1 cellular context compared by ENCODE assay signal in the genomic region with DNA sequence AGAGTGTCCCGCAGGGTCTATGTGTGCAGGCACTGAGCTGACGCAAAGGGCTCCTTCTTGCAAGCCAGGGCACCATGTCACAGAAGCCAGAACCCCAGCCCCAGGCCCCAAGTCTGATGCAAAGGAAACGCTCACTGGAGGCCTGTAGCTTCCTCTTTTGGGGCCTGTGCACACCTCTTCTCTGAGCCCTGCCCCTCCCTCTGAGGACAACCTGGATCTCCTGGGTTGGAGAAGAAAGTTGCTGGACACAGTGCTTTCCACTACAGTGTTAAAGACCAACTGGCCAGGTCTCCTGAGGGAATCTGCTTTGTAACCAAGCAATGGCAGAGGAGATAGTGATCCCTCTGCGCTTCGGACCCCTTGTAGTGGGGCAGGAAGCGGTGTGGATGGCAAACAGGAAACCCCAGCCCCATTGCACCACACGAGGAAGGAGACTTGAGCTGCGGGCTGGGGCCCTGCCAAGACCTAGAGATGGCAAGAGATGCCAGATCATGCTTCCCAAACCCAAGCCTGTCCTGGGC.
TF ChIP-seq lines count a peak whose summit lies in the region.

No MANE protein-coding gene starts in this region.

TF ChIP-seq in WTC11, 78 proteins besides CTCF, POLR2A, EP300 and RAD21 (continued from another document):
- TF ChIP-seq, protein P1, sequence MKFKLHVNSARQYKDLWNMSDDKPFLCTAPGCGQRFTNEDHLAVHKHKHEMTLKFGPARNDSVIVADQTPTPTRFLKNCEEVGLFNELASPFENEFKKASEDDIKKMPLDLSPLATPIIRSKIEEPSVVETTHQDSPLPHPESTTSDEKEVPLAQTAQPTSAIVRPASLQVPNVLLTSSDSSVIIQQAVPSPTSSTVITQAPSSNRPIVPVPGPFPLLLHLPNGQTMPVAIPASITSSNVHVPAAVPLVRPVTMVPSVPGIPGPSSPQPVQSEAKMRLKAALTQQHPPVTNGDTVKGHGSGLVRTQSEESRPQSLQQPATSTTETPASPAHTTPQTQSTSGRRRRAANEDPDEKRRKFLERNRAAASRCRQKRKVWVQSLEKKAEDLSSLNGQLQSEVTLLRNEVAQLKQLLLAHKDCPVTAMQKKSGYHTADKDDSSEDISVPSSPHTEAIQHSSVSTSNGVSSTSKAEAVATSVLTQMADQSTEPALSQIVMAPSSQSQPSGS (CRISPR knock-in tag; IDR thresholded peaks at IDR 0.05; ENCODE audit: borderline replicate concordance, low read depth), result no peak
- TF ChIP-seq RELA (CRISPR knock-in tag; IDR thresholded peaks at IDR 0.05; ENCODE audit: borderline replicate concordance), result no peak
- no peak for TF ChIP-seq HMGA2 (CRISPR knock-in tag; IDR thresholded peaks at IDR 0.05)
- TF ChIP-seq PRRX2 (CRISPR knock-in tag; IDR thresholded peaks at IDR 0.05), result no peak
